15 cellular contexts compared by ENCODE assay signal in genomic region chr16:5541356-5541755, GRCh38.
A peak's percentile ranks its signal among the peaks of the same experiment; 100 is the strongest.
DNase-seq lines count a peak whose midpoint lies in the region; TF ChIP-seq lines count a peak whose summit lies in the region.
"Had no signal": no experiment of that assay in that cellular context is flagged by ENCODE, and none has a peak within 500 bp of the region (broad histone marks: within the 10 kb centered on the region; RNA-seq: fewer than 3 reads in every experiment).

No MANE protein-coding gene starts in this region.

- H3K9me3 Mint-ChIP-seq in endodermal cell (peaks cover 10% of the 10 kb centered on the region), type B pancreatic cell (peaks cover 4% of the 10 kb centered on the region)

- H3K4me1 ChIP-seq in HUES64 (ENCODE audit: insufficient read depth, low read length) (peaks cover 10% of the 10 kb centered on the region), endodermal cell (ENCODE audit: control insufficient read depth, insufficient read depth, low read length) (peaks cover 5% of the 10 kb centered on the region), mesendoderm (ENCODE audit: control insufficient read depth, low read depth, low read length) (no peaks in the 10 kb centered on the region)

- H3K36me3 ChIP-seq in HUES64 (ENCODE audit: insufficient read depth, low read length) (no peaks in the 10 kb centered on the region), endodermal cell (ENCODE audit: control insufficient read depth, insufficient read depth, low read length) (no peaks in the 10 kb centered on the region), mesendoderm (ENCODE audit: control insufficient read depth, insufficient read depth, low read length) (no peaks in the 10 kb centered on the region)

- H3K27me3 Mint-ChIP-seq in endodermal cell (ENCODE audit: insufficient read depth) (peaks cover 4% of the 10 kb centered on the region), type B pancreatic cell (peaks cover 17% of the 10 kb centered on the region)
- H3K27me3 Mint-ChIP-seq: CD4-positive, alpha-beta memory T cell had no signal

- H2AK5ac ChIP-seq in mesendoderm (ENCODE audit: low read length) = no peak overlapping the region

- H3K56ac ChIP-seq in mesendoderm (ENCODE audit: low read length) = no peak overlapping the region

- no peak overlapping the region for H2BK15ac ChIP-seq in mesendoderm (replicated peaks; ENCODE audit: low read depth)

- H3K27ac ChIP-seq in HUES64 (ENCODE audit: low read depth, low read length) (peak overlapping the region; percentile 17; the same call in 1 of the 2 replicates), endodermal cell (ENCODE audit: low read depth, low read length) (no peak overlapping the region), mesendoderm (ENCODE audit: low read depth, low read length) (no peak overlapping the region)
- H3K27ac ChIP-seq: GM23248 had no signal

- no peaks in the 10 kb centered on the region for H3K36me3 Mint-ChIP-seq in endodermal cell (ENCODE audit: low read depth)
- H3K36me3 Mint-ChIP-seq in type B pancreatic cell = no peaks in the 10 kb centered on the region
- H3K36me3 Mint-ChIP-seq: CD4-positive, alpha-beta memory T cell had no signal

- no peak overlapping the region for H3K23ac ChIP-seq in mesendoderm (ENCODE audit: low read length)

- H3K4me3 Mint-ChIP-seq in endodermal cell = peak overlapping the region; percentile 4
- H3K4me3 Mint-ChIP-seq in type B pancreatic cell = no peak overlapping the region
- H3K4me3 Mint-ChIP-seq: CD4-positive, alpha-beta memory T cell had no signal

- 38% methylated on average over 3 of the region's 3 CpGs for WGBS in HUES64
- WGBS in endodermal cell (ENCODE audit: insufficient coverage in 1 of 2, insufficient read length in 1 of 2), 2 experiments = 27% methylated on average over 3 of the region's 3 CpGs; no CpG with 5 or more reads in 1 of the 2 experiments
- WGBS in mesendoderm (ENCODE audit: extremely low coverage, insufficient coverage, low lambda C conversion rate) = no CpG with 5 or more reads among the region's 3 CpGs

- no peaks in the 10 kb centered on the region for H3K79me1 ChIP-seq in mesendoderm (ENCODE audit: low read length)

- no peak overlapping the region for H3K9ac ChIP-seq in HUES64 (ENCODE audit: low read depth, low read length)
- H3K9ac ChIP-seq in endodermal cell (ENCODE audit: extremely low read depth, low read length, poor library complexity, severe bottlenecking) = no peak overlapping the region
- H3K9ac ChIP-seq in mesendoderm (ENCODE audit: low read length) = no peak overlapping the region
- H3K9ac ChIP-seq: GM23248 had no signal

- H3K4me2 ChIP-seq in mesendoderm (ENCODE audit: low read length) = no peak overlapping the region

- H2BK5ac ChIP-seq in mesendoderm (ENCODE audit: low read length) = no peak overlapping the region

- H4K5ac ChIP-seq in mesendoderm (ENCODE audit: low read length) = no peak overlapping the region

- H4K8ac ChIP-seq in mesendoderm (ENCODE audit: low read depth, low read length) = no peak overlapping the region

- DNase-seq in endodermal cell (peak; percentile 51), mesendoderm (peak; percentile 87), type B pancreatic cell (ENCODE audit: extremely low spot score, unreplicated experiment) (no peak), T-helper 2 cell (no peak), SHP77 treated with DMSO at 0.1 percent for 48 hours (lab: John Stamatoyannopoulos, UW) (no peak), DMS53 (lab: John Stamatoyannopoulos, UW) (no peak)
- DNase-seq in stimulated activated naive CD4-positive, alpha-beta T cell (lab: John Stamatoyannopoulos, UW) = no peak
- DNase-seq: C1 segment of cervical spinal cord; Calu3; CD4-positive, alpha-beta memory T cell; COR-L47; DND-41; GM23248; HCEC 1CT had no signal

- peaks cover 24% of the 10 kb centered on the region for H3K4me1 Mint-ChIP-seq in endodermal cell
- H3K4me1 Mint-ChIP-seq in type B pancreatic cell (ENCODE audit: unreplicated experiment) = no peaks in the 10 kb centered on the region
- H3K4me1 Mint-ChIP-seq: CD4-positive, alpha-beta memory T cell had no signal

- TF ChIP-seq CTCF in endodermal cell (conservative IDR thresholded peaks at IDR 0.05) (no peak), type B pancreatic cell (conservative IDR thresholded peaks at IDR 0.05) (no peak)

- peak overlapping the region; percentile 87 for H3K18ac ChIP-seq in mesendoderm (ENCODE audit: low read length)

- no peak overlapping the region for H3K4me3 ChIP-seq in HUES64 (ENCODE audit: low read length)
- peak overlapping the region; percentile 47 for H3K4me3 ChIP-seq in endodermal cell (ENCODE audit: low read length)
- H3K4me3 ChIP-seq in mesendoderm (ENCODE audit: low read length) = no peak overlapping the region
- H3K4me3 ChIP-seq: GM23248 had no signal

- no peaks in the 10 kb centered on the region for H3K79me2 ChIP-seq in mesendoderm (ENCODE audit: control insufficient read depth, insufficient read depth, low read length)

- H3K27me3 ChIP-seq in HUES64 (ENCODE audit: insufficient read depth, low read length) (no peaks in the 10 kb centered on the region), endodermal cell (ENCODE audit: control insufficient read depth, insufficient read depth, low read length, poor library complexity, severe bottlenecking) (no peaks in the 10 kb centered on the region), mesendoderm (ENCODE audit: insufficient read depth, low read length, poor library complexity) (no peaks in the 10 kb centered on the region)

- H3K27ac Mint-ChIP-seq in endodermal cell (peak overlapping the region; percentile 79), type B pancreatic cell (peak overlapping the region; percentile 19)
- H3K27ac Mint-ChIP-seq: CD4-positive, alpha-beta memory T cell had no signal

- no peaks in the 10 kb centered on the region for H3K9me3 ChIP-seq in HUES64 (ENCODE audit: insufficient read depth, low read depth, low read length)
- peaks cover 14% of the 10 kb centered on the region for H3K9me3 ChIP-seq in endodermal cell (ENCODE audit: control insufficient read depth, low read length)

- H3K4ac ChIP-seq in mesendoderm (ENCODE audit: low read depth, low read length) = no peak overlapping the region

- H2BK120ac ChIP-seq in mesendoderm (ENCODE audit: low read depth, low read length) = no peak overlapping the region

Comparison
In these comparisons a context has a peak if more than half of its experiments do, and no peak if none do; other contexts are left out.
1. DNase-seq: peak in endodermal cell (single experiment) and mesendoderm (single experiment); none in type B pancreatic cell (single experiment), T-helper 2 cell (0 of 5), SHP77 treated with DMSO at 0.1 percent for 48 hours (single experiment), DMS53 (single experiment) and stimulated activated naive CD4-positive, alpha-beta T cell (0 of 6).